Comparison of ENCODE assay signal across 8 cellular contexts in the genomic region with DNA sequence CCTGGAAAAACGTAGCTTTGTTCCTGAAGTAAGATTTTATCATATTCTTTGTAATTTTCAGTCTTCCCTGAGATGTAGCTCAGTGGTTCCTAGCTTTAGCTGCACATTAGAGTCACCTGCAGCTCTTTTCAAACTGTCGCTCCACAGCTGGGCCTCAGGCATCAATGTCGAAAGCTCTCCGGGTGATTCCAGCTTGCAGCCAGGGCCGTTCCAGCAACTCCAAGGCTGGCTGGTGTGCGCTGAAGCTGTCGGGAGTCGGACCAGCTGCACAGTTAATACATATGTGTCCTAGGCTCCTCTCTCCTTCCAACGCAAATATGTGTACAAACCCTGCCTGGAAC. TPM values are rescaled to one million over a fixed set of nuclear protein-coding genes. Genes with fewer than 3 reads are reported as not detected.
DNase-seq lines count a peak whose midpoint lies in the region; ATAC-seq and TF ChIP-seq lines count a peak whose summit lies in the region.

No MANE protein-coding gene starts in this region.

- POLR2A ChIA-PET in activated CD8-positive, alpha-beta T cell treated with anti-CD3 and anti-CD28 coated beads for 36 hours (lab: Charles Lee), result interaction anchor here (0.6 to 2.0 kb wide), 6 partner anchors 10 to 140 kb away, joined by 3 to 10 read pairs (median 4); a partner anchor contains a TSS

- H3K27me3 ChIP-seq in iPS-20b (ENCODE audit: insufficient read depth, low read length), result peaks cover 7% of the 10 kb centered on the region; the same call in 1 of the 2 replicates

- H3K9me3 ChIP-seq in iPS-20b (ENCODE audit: insufficient read depth, low read depth, low read length), result no peaks in the 10 kb centered on the region

- CTCF ChIA-PET in activated CD8-positive, alpha-beta T cell treated with anti-CD3 and anti-CD28 coated beads for 36 hours (lab: Charles Lee), result interaction anchor here (1.0 to 3.0 kb wide), 7 partner anchors 10 to 238 kb away, joined by 3 to 16 read pairs (median 5); a partner anchor contains a TSS

- peak overlapping the region; percentile 86; the same call in 1 of the 2 replicates for H3K9ac ChIP-seq in iPS-20b (ENCODE audit: low read depth, low read length)

- peak overlapping the region; percentile 96 for H3K27ac Mint-ChIP-seq in activated CD8-positive, alpha-beta T cell treated with anti-CD3 and anti-CD28 coated beads for 36 hours

- intact Hi-C loops in activated CD8-positive, alpha-beta T cell treated with anti-CD3 and anti-CD28 coated beads for 36 hours (cut with micrococcal nuclease), result loop anchor here (10.0 kb wide), 1 partner anchor 90 kb away; no protein-coding TSS in a partner anchor

- ATAC-seq in GM18505 (IDR thresholded peaks at IDR 0.05; ENCODE audit: unreplicated experiment) (peak; percentile 10), HG02870 (IDR thresholded peaks at IDR 0.05; ENCODE audit: unreplicated experiment) (peak; percentile 8)
- peak; percentile 14 for ATAC-seq in activated CD8-positive, alpha-beta T cell treated with anti-CD3 and anti-CD28 coated beads for 36 hours

- no peaks in the 10 kb centered on the region for H3K36me3 ChIP-seq in iPS-20b (ENCODE audit: insufficient read depth, low read depth, low read length)

- H3K27ac ChIP-seq in iPS-20b (ENCODE audit: low read length) (peak overlapping the region; percentile 81), substantia nigra (ENCODE audit: low read depth, low read length, poor library complexity, severe bottlenecking) (peak overlapping the region; percentile 96)

- H3K27me3 Mint-ChIP-seq in activated CD8-positive, alpha-beta T cell treated with anti-CD3 and anti-CD28 coated beads for 36 hours, result no peaks in the 10 kb centered on the region

- H3K9me3 Mint-ChIP-seq in activated CD8-positive, alpha-beta T cell treated with anti-CD3 and anti-CD28 coated beads for 36 hours, result no peaks in the 10 kb centered on the region

- peaks cover 8% of the 10 kb centered on the region for H3K36me3 Mint-ChIP-seq in activated CD8-positive, alpha-beta T cell treated with anti-CD3 and anti-CD28 coated beads for 36 hours (ENCODE audit: low read depth)

- H3K4me3 Mint-ChIP-seq in activated CD8-positive, alpha-beta T cell treated with anti-CD3 and anti-CD28 coated beads for 36 hours, result peak overlapping the region; percentile 100

- H3K4me1 Mint-ChIP-seq in activated CD8-positive, alpha-beta T cell treated with anti-CD3 and anti-CD28 coated beads for 36 hours (ENCODE audit: low read depth), result peaks cover 28% of the 10 kb centered on the region

- H3K4me1 ChIP-seq in iPS-20b (ENCODE audit: insufficient read depth, low read length), result peaks cover 3% of the 10 kb centered on the region; the same call in 1 of the 2 replicates

- peak overlapping the region; percentile 87 for H3K4me3 ChIP-seq in iPS-20b (ENCODE audit: low read length)

- no peak for DNase-seq in activated CD8-positive, alpha-beta T cell treated with anti-CD3 and anti-CD28 coated beads for 36 hours
- DNase-seq in substantia nigra (lab: John Stamatoyannopoulos, UW) (no peak), NCI-H1105 (lab: John Stamatoyannopoulos, UW) (no peak), cerebellar nuclear complex (lab: John Stamatoyannopoulos, UW) (no peak), SHP77 treated with DMSO at 0.1 percent for 48 hours (lab: John Stamatoyannopoulos, UW) (no peak)

- no peak for TF ChIP-seq POLR2A in GM18505 (IDR thresholded peaks at IDR 0.05; ENCODE audit: borderline replicate concordance, extremely low read depth, insufficient read depth, insufficient read length)

- TF ChIP-seq CTCF in activated CD8-positive, alpha-beta T cell treated with anti-CD3 and anti-CD28 coated beads for 36 hours (IDR thresholded peaks at IDR 0.05), result no peak

RNA-seq across cellular contexts. Expression of a gene that starts 0.6 kb away (rescaled TPM):
- total RNA-seq in activated CD8-positive, alpha-beta T cell treated with anti-CD3 and anti-CD28 coated beads for 36 hours, result 1 to 10 TPM; 5.7 to 6.5 TPM

RNA-seq across cellular contexts. Expression of a gene that starts 5.4 kb away (rescaled TPM):
- total RNA-seq in activated CD8-positive, alpha-beta T cell treated with anti-CD3 and anti-CD28 coated beads for 36 hours, result 10 to 100 TPM; 14.0 to 15.6 TPM

RNA-seq across cellular contexts. Expression of a gene that starts 42.3 kb away (rescaled TPM):
- total RNA-seq in activated CD8-positive, alpha-beta T cell treated with anti-CD3 and anti-CD28 coated beads for 36 hours, result 1 to 10 TPM; 2.9 to 3.3 TPM

RNA-seq across cellular contexts. Expression of a gene that starts 43.4 kb away (rescaled TPM):
- total RNA-seq in activated CD8-positive, alpha-beta T cell treated with anti-CD3 and anti-CD28 coated beads for 36 hours, result 10 to 100 TPM; 93.0 to 96.1 TPM
